In the genomic region with DNA sequence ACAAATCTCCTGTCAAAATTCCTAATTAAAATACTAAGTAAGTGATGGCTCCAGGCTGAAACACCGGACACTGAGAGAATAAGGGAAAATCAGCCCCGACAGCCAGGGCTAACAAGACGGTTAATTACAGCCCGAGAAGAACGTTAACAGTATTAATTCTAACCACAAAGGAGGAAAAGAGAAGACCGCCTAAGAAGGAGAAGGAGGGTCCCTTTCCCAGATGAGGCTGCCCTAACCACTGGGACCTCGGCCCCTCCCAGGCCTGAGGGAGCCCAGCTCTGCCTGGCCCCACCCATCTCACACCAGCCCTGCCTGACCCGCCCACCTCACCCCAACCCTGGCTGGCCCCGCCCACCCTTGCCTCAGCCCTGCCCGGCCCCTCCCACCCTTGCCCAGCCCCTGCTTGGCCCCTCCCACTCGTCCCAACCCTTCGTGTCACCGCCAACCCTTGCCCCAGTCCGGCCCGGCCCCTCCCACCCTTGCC, we compare ENCODE assay signal across 8 cellular contexts. TPM values are rescaled to one million over a fixed set of nuclear protein-coding genes. Genes with fewer than 3 reads are reported as not detected.
DNase-seq lines count a peak whose midpoint lies in the region; ATAC-seq, FAIRE-seq and TF ChIP-seq lines count a peak whose summit lies in the region.

No MANE protein-coding gene starts in this region.

- no peak for FAIRE-seq in small intestine (lab: Jason Lieb, UNC)

- CTCF ChIA-PET in activated CD4-positive, alpha-beta memory T cell treated with anti-CD3 and anti-CD28 coated beads, Interleukin-2, amount 10 ng/mL, durations not matched to agents 7 days and 5 days (lab: Charles Lee) = interaction anchor here (1.8 kb wide), 1 partner anchor 27 kb away, joined by 6 read pairs; no protein-coding TSS in a partner anchor

- no peak overlapping the region for H3K4me3 ChIP-seq in MG63
- H3K4me3 ChIP-seq in gastroesophageal sphincter = no peak overlapping the region
- H3K4me3 ChIP-seq in small intestine (ENCODE audit: low read depth in 1 of 2, low read length in 2 of 2) = no peak overlapping the region

- H3K9me3 Mint-ChIP-seq in activated CD4-positive, alpha-beta memory T cell treated with anti-CD3 and anti-CD28 coated beads, Interleukin-2, amount 10 ng/mL, durations not matched to agents 7 days and 5 days = no peaks in the 10 kb centered on the region

- no peak for TF ChIP-seq POLR2A in gastroesophageal sphincter (IDR thresholded peaks at IDR 0.05)

- H3K4me3 Mint-ChIP-seq in activated CD4-positive, alpha-beta memory T cell treated with anti-CD3 and anti-CD28 coated beads, Interleukin-2, amount 10 ng/mL, durations not matched to agents 7 days and 5 days = peak overlapping the region; percentile 39

- H3K27me3 Mint-ChIP-seq in activated CD4-positive, alpha-beta memory T cell treated with anti-CD3 and anti-CD28 coated beads, Interleukin-2, amount 10 ng/mL, durations not matched to agents 7 days and 5 days = no peaks in the 10 kb centered on the region

- ATAC-seq in gastroesophageal sphincter = peak; percentile 51
- ATAC-seq in GM18511 (IDR thresholded peaks at IDR 0.05; ENCODE audit: unreplicated experiment) = no peak
- no peak for ATAC-seq in HG02885 (IDR thresholded peaks at IDR 0.05; ENCODE audit: poor library complexity, unreplicated experiment)
- no peak for ATAC-seq in HG03521 (IDR thresholded peaks at IDR 0.05; ENCODE audit: unreplicated experiment)

- H3K27ac ChIP-seq in gastroesophageal sphincter = peak overlapping the region in 3 of 4 donors; percentile 61 to 75 (median 70)
- peak overlapping the region; percentile 89 to 96 for H3K27ac ChIP-seq in small intestine (ENCODE audit: low read depth in 1 of 2, low read length in 1 of 2)

- no peaks in the 10 kb centered on the region for H3K9me3 ChIP-seq in MG63
- no peaks in the 10 kb centered on the region for H3K9me3 ChIP-seq in gastroesophageal sphincter
- H3K9me3 ChIP-seq in small intestine (ENCODE audit: control insufficient read depth, low read depth) = no peaks in the 10 kb centered on the region

- peak overlapping the region; percentile 96 for H3K27ac Mint-ChIP-seq in activated CD4-positive, alpha-beta memory T cell treated with anti-CD3 and anti-CD28 coated beads, Interleukin-2, amount 10 ng/mL, durations not matched to agents 7 days and 5 days

- no peak for TF ChIP-seq CTCF in gastroesophageal sphincter (IDR thresholded peaks at IDR 0.05)

- H3K4me1 Mint-ChIP-seq in activated CD4-positive, alpha-beta memory T cell treated with anti-CD3 and anti-CD28 coated beads, Interleukin-2, amount 10 ng/mL, durations not matched to agents 7 days and 5 days = peaks cover 50% of the 10 kb centered on the region

- H3K4me1 ChIP-seq in gastroesophageal sphincter (peaks cover 0 to 37% (median 28%) of the 10 kb centered on the region in 3 donors), small intestine (ENCODE audit: control insufficient read depth in 2 of 2, insufficient read depth in 1 of 2, low read depth in 1 of 2, low read length in 1 of 2) (peaks cover 6 to 16% of the 10 kb centered on the region in 2 donors)

- POLR2A ChIA-PET in activated CD4-positive, alpha-beta memory T cell treated with anti-CD3 and anti-CD28 coated beads, Interleukin-2, amount 10 ng/mL, durations not matched to agents 7 days and 5 days (lab: Charles Lee) = interaction anchor here (0.5 to 3.9 kb wide), 7 partner anchors 14 to 544 kb away, joined by 3 to 22 read pairs (median 3); partner anchors contain the start of gene PWWP2B

- DNase-seq in GM03348 (ENCODE audit: low spot score) (peak; percentile 79), MG63 (peak; percentile 88), small intestine (peak; percentile 91)
- peak; percentile 79 for DNase-seq in activated CD4-positive, alpha-beta memory T cell treated with anti-CD3 and anti-CD28 coated beads, Interleukin-2, amount 10 ng/mL, durations not matched to agents 7 days and 5 days

- WGBS in gastroesophageal sphincter (ENCODE audit: low coverage in 1 of 2), 2 donors = 71% methylated on average over 1 of the region's 15 CpGs; no CpG with 5 or more reads in 1 of the 2 donors
- WGBS in small intestine, 3 donors = 15 to 41% (median 17%) methylated on average over 9 to 15 of the region's 15 CpGs

- no peak for TF ChIP-seq EP300 in gastroesophageal sphincter (IDR thresholded peaks at IDR 0.05)

- H3K36me3 ChIP-seq in MG63 = no peaks in the 10 kb centered on the region
- no peaks in the 10 kb centered on the region for H3K36me3 ChIP-seq in gastroesophageal sphincter
- H3K36me3 ChIP-seq in small intestine (ENCODE audit: control insufficient read depth in 2 of 2, insufficient read depth in 2 of 2, low read length in 2 of 2) = no peaks in the 10 kb centered on the region

- H3K27me3 ChIP-seq in MG63 (no peaks in the 10 kb centered on the region), gastroesophageal sphincter (no peaks in the 10 kb centered on the region), small intestine (ENCODE audit: control insufficient read depth in 2 of 2, insufficient read depth in 2 of 2, low read length in 2 of 2) (no peaks in the 10 kb centered on the region)

- no peaks in the 10 kb centered on the region for H3K36me3 Mint-ChIP-seq in activated CD4-positive, alpha-beta memory T cell treated with anti-CD3 and anti-CD28 coated beads, Interleukin-2, amount 10 ng/mL, durations not matched to agents 7 days and 5 days (ENCODE audit: low read depth)

RNA-seq across cellular contexts. Expression of gene PWWP2B, which starts 51.3 kb away (rescaled TPM):
- 20.1 and 25.2 TPM in 2 replicates for total RNA-seq in MG63 (2014; rRNA removed; shearing (Covaris generic); ENCODE audit: low replicate concordance)
- 1 to 10 TPM; 5.5 to 6.3 TPM for total RNA-seq in activated CD4-positive, alpha-beta memory T cell treated with anti-CD3 and anti-CD28 coated beads, Interleukin-2, amount 10 ng/mL, durations not matched to agents 7 days and 5 days
- total RNA-seq in gastroesophageal sphincter = 10 to 100 TPM; 11.3 to 17.1 (median 14.8) TPM
- 10 to 100 TPM in 1 of 3 donors, 1 to 10 TPM in 2; 7.0 to 14.7 (median 9.2) TPM for polyA plus RNA-seq in small intestine
